8 cellular contexts compared by ENCODE assay signal in the genomic region with DNA sequence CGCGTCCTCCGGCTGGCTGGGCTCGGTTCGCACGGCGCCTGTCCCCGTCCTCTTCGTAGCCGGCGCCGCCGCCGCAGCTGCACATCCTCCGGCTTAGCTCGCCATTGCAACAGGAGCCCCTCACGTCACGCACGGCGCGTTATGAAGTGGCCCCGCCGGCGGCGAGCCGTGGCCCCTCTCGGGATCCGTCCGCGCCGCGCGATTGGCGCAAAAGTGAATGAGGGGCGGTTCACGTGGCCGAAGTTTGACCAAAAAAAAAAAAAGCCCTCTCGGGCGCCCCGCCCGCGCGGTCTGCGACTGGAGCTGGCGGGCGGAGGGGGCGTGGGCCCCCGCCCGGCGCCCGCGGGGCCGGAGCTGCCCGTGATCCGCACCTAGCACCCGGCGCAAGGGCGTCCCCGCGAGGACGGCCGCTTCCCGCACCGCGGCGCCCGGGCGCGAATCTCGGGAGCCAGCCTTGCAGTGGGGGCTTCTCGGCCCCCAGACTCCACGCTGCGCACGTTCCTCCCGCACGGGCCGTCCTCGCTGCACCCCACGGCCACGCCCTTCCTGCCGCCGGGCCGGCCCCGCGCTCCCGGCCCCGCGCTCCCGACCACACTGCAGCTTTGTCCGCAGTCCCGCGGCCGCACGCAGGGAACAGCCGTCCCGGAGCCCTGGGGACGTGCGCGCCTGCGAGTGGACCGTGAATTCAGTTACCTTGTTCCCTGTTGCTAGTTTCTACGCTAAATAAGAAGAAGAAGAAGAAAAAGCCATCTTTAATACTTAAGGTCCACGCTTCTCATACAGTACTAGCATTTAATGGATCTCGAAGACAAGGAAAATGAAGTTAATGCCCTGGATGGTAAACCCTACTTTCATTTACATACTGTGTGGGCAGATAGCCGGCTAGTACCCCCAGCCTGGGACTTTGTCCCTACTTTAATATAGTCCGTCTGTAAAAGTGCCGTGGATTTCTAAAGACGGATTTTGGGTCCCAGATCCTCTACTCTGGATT. TPM values are rescaled to one million over a fixed set of nuclear protein-coding genes. Genes with fewer than 3 reads are reported as not detected.
A peak's percentile ranks its signal among the peaks of the same experiment; 100 is the strongest.
DNase-seq lines count a peak whose midpoint lies in the region; ATAC-seq and TF ChIP-seq lines count a peak whose summit lies in the region.

A gene with protein sequence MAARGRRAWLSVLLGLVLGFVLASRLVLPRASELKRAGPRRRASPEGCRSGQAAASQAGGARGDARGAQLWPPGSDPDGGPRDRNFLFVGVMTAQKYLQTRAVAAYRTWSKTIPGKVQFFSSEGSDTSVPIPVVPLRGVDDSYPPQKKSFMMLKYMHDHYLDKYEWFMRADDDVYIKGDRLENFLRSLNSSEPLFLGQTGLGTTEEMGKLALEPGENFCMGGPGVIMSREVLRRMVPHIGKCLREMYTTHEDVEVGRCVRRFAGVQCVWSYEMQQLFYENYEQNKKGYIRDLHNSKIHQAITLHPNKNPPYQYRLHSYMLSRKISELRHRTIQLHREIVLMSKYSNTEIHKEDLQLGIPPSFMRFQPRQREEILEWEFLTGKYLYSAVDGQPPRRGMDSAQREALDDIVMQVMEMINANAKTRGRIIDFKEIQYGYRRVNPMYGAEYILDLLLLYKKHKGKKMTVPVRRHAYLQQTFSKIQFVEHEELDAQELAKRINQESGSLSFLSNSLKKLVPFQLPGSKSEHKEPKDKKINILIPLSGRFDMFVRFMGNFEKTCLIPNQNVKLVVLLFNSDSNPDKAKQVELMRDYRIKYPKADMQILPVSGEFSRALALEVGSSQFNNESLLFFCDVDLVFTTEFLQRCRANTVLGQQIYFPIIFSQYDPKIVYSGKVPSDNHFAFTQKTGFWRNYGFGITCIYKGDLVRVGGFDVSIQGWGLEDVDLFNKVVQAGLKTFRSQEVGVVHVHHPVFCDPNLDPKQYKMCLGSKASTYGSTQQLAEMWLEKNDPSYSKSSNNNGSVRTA (minus strand): TSS at position 219 of the 991 bp plus-strand sequence. CDS start 592 bp downstream, outside the sequence.

- peak; percentile 84 for TF ChIP-seq POLR2A in GM19099 (IDR thresholded peaks at IDR 0.05; ENCODE audit: extremely low read depth, insufficient read length, low read depth)

- H3K4me3 Mint-ChIP-seq in activated CD4-positive, alpha-beta memory T cell treated with anti-CD3 and anti-CD28 coated beads, Interleukin-2, amount 10 ng/mL, durations not matched to agents 7 days and 5 days: peak within 1 kb of the TSS; percentile 95

- H3K27me3 Mint-ChIP-seq in activated CD4-positive, alpha-beta memory T cell treated with anti-CD3 and anti-CD28 coated beads, Interleukin-2, amount 10 ng/mL, durations not matched to agents 7 days and 5 days: no peaks in the 10 kb centered on the region

- H3K36me3 ChIP-seq in BE2C (peaks cover 12% of the 10 kb centered on the region), duodenal mucosa (ENCODE audit: control insufficient read depth in 1 of 2, insufficient read depth in 2 of 2, low read length in 2 of 2) (no peaks in the 10 kb centered on the region), lower lobe of right lung (peaks cover 3% of the 10 kb centered on the region)

- H3K9ac ChIP-seq in duodenal mucosa (ENCODE audit: low read depth in 1 of 2, low read length in 2 of 2): peak within 1 kb of the TSS; percentile 73 to 75

- H3K27me3 ChIP-seq in BE2C (no peaks in the 10 kb centered on the region), duodenal mucosa (ENCODE audit: control insufficient read depth in 1 of 2, insufficient read depth in 2 of 2, low read length in 2 of 2) (no peaks in the 10 kb centered on the region), lower lobe of right lung (ENCODE audit: low read depth) (no peaks in the 10 kb centered on the region)

- H3K27ac Mint-ChIP-seq in activated CD4-positive, alpha-beta memory T cell treated with anti-CD3 and anti-CD28 coated beads, Interleukin-2, amount 10 ng/mL, durations not matched to agents 7 days and 5 days: peak within 1 kb of the TSS; percentile 86

- ATAC-seq in HG03378 (IDR thresholded peaks at IDR 0.05; ENCODE audit: unreplicated experiment): peak; percentile 56
- ATAC-seq in lower lobe of right lung: peak; percentile 93 to 94

- POLR2A ChIA-PET in activated CD4-positive, alpha-beta memory T cell treated with anti-CD3 and anti-CD28 coated beads, Interleukin-2, amount 10 ng/mL, durations not matched to agents 7 days and 5 days (lab: Charles Lee): interaction anchor here (0.9 to 4.0 kb wide), 18 partner anchors 11 to 235 kb away, joined by 3 to 66 read pairs (median 6); no protein-coding TSS in a partner anchor

- no peak for TF ChIP-seq CTCF in BE2C (IDR thresholded peaks at IDR 0.05; ENCODE audit: low read depth, low read length)
- peak; percentile 25 for TF ChIP-seq CTCF in lower lobe of right lung (IDR thresholded peaks at IDR 0.05)

- H3K9me3 ChIP-seq in BE2C (no peaks in the 10 kb centered on the region), duodenal mucosa (ENCODE audit: control insufficient read depth in 1 of 2, low read length in 2 of 2) (no peaks in the 10 kb centered on the region), lower lobe of right lung (no peaks in the 10 kb centered on the region)

- H3K9me3 Mint-ChIP-seq in activated CD4-positive, alpha-beta memory T cell treated with anti-CD3 and anti-CD28 coated beads, Interleukin-2, amount 10 ng/mL, durations not matched to agents 7 days and 5 days: no peaks in the 10 kb centered on the region

- DNase-seq in BE2C (peak; percentile 91), NCI-H748 (lab: John Stamatoyannopoulos, UW; ENCODE audit: unreplicated experiment) (peak; percentile 83), lower lobe of right lung (peak; percentile 95)
- DNase-seq in activated CD4-positive, alpha-beta memory T cell treated with anti-CD3 and anti-CD28 coated beads, Interleukin-2, amount 10 ng/mL, durations not matched to agents 7 days and 5 days: peak; percentile 90
- peak; percentile 63 to 71 (median 67) for DNase-seq in stimulated activated CD4-positive, alpha-beta T cell treated with anti-CD3 and anti-CD28 coated beads, TNF-alpha, amount 100 ng/mL, for 1 hour (ENCODE audit: low read depth in 3 of 3, low spot score in 1 of 3)

- intact Hi-C loops in lower lobe of right lung (cut with DNase I): loop anchor here (10.0 kb wide), 1 partner anchor 167 kb away; no protein-coding TSS in a partner anchor

- peak within 1 kb of the TSS; percentile 93 for H3K4me3 ChIP-seq in BE2C (ENCODE audit: low read depth, low read length)
- peak within 1 kb of the TSS; percentile 86 to 88 for H3K4me3 ChIP-seq in duodenal mucosa (ENCODE audit: low read depth in 1 of 2, low read length in 2 of 2)
- peak within 1 kb of the TSS; percentile 91 for H3K4me3 ChIP-seq in lower lobe of right lung

- peak within 1 kb of the TSS; percentile 82 for H3K27ac ChIP-seq in duodenal mucosa (ENCODE audit: low read depth, low read length)
- peak within 1 kb of the TSS; percentile 86 for H3K27ac ChIP-seq in lower lobe of right lung

- H3K4me1 ChIP-seq in BE2C (peaks cover 11% of the 10 kb centered on the region), duodenal mucosa (ENCODE audit: control insufficient read depth in 1 of 2, insufficient read depth in 2 of 2, low read length in 2 of 2) (peaks cover 23 to 24% of the 10 kb centered on the region in 2 donors), lower lobe of right lung (peaks cover 45% of the 10 kb centered on the region)

- CTCF ChIA-PET in activated CD4-positive, alpha-beta memory T cell treated with anti-CD3 and anti-CD28 coated beads, Interleukin-2, amount 10 ng/mL, durations not matched to agents 7 days and 5 days (lab: Charles Lee): interaction anchor here (0.7 to 2.5 kb wide), 14 partner anchors 9 to 246 kb away, joined by 3 to 15 read pairs (median 5); partner anchors contain the start of gene SNRPA1

- peaks cover 30% of the 10 kb centered on the region for H3K36me3 Mint-ChIP-seq in activated CD4-positive, alpha-beta memory T cell treated with anti-CD3 and anti-CD28 coated beads, Interleukin-2, amount 10 ng/mL, durations not matched to agents 7 days and 5 days (ENCODE audit: low read depth)

- H3K4me1 Mint-ChIP-seq in activated CD4-positive, alpha-beta memory T cell treated with anti-CD3 and anti-CD28 coated beads, Interleukin-2, amount 10 ng/mL, durations not matched to agents 7 days and 5 days: peaks cover 70% of the 10 kb centered on the region

RNA-seq across cellular contexts. Expression of the gene that starts here (rescaled TPM):
- 51.3 TPM for polyA plus RNA-seq in BE2C (2012; ENCODE audit: insufficient read depth, insufficient read length, low read depth)
- 10 to 100 TPM; 61.7 to 62.0 TPM for total RNA-seq in activated CD4-positive, alpha-beta memory T cell treated with anti-CD3 and anti-CD28 coated beads, Interleukin-2, amount 10 ng/mL, durations not matched to agents 7 days and 5 days
- 25.6 TPM for total RNA-seq in lower lobe of right lung

Comparison
In these comparisons a context has a peak if more than half of its experiments do, and no peak if none do; other contexts are left out.
1. Peak in every context shown above with its lines: DNase-seq, ATAC-seq, H3K4me3 ChIP-seq and H3K27ac ChIP-seq.